8 cellular contexts compared by ENCODE assay signal in genomic region chr2:87495455-87495854, GRCh38.
DNase-seq lines count a peak whose midpoint lies in the region; ATAC-seq, FAIRE-seq and TF ChIP-seq lines count a peak whose summit lies in the region.
"Not testable (repeated sequence)": the region's sequence is repeated elsewhere in the genome, so short reads cannot be mapped to it uniquely, and the experiment has no call there.

No MANE protein-coding gene starts in this region.

- not testable (repeated sequence) for H3K23me2 ChIP-seq in H1 (ENCODE audit: low read depth, low read length)

- TF ChIP-seq CTCF in HL-60 (IDR thresholded peaks at IDR 0.05; ENCODE audit: insufficient read depth, low read length); OCI-LY1 (IDR thresholded peaks at IDR 0.05; ENCODE audit: low read length); H1 (IDR thresholded peaks at IDR 0.05; ENCODE audit: control extremely low read depth in 1 of 3, insufficient read depth in 1 of 3, low read depth in 1 of 3, low read length in 3 of 3); HepG2 (CRISPR knock-in tag; IDR thresholded peaks at IDR 0.05); smooth muscle cell (IDR thresholded peaks at IDR 0.05; ENCODE audit: borderline replicate concordance, insufficient read depth, poor library complexity, severe bottlenecking): not testable (repeated sequence)

- not testable (repeated sequence) for H3K23ac ChIP-seq in H1 (ENCODE audit: insufficient read length)

- CTCF ChIA-PET in activated CD4-positive, alpha-beta memory T cell treated with anti-CD3 and anti-CD28 coated beads for 36 hours (lab: Charles Lee); H1 (lab: Charles Lee; ENCODE audit: partially characterized antibody); HepG2 (lab: Yijun Ruan, JAX; ENCODE audit: low intra/inter-chr PET ratio, low total read pairs): not testable (repeated sequence)

- not testable (repeated sequence) for H3K79me1 ChIP-seq in H1 (ENCODE audit: low read depth, low read length)

- intact Hi-C loops in activated CD4-positive, alpha-beta memory T cell treated with anti-CD3 and anti-CD28 coated beads for 36 hours (cut with micrococcal nuclease); HepG2 (cut with micrococcal nuclease; ENCODE audit: unreplicated experiment): not testable (repeated sequence)

- not testable (repeated sequence) for H3K4ac ChIP-seq in H1 (replicated peaks; ENCODE audit: insufficient read length, low read depth, low read length)

- H3K9me3 ChIP-seq in CD4-positive, CD25-positive, alpha-beta regulatory T cell (ENCODE audit: control insufficient read depth in 2 of 2, low read length in 2 of 2); OCI-LY1 (ENCODE audit: low read length); H1 (ENCODE audit: insufficient read depth in 2 of 2, low read depth in 1 of 2, low read length in 1 of 2); HepG2 (ENCODE audit: low read length); smooth muscle cell (replicated peaks; ENCODE audit: low read depth): not testable (repeated sequence)

- not testable (repeated sequence) for H4K5ac ChIP-seq in H1 (ENCODE audit: insufficient read length, low read depth, low read length)

- TF ChIP-seq RAD21 in H1 (IDR thresholded peaks at IDR 0.05 in 1 of 2, conservative IDR thresholded peaks at IDR 0.05 in 1 of 2; ENCODE audit: low read depth in 2 of 2, low read length in 2 of 2); HepG2 (CRISPR knock-in tag; IDR thresholded peaks at IDR 0.05): not testable (repeated sequence)

- not testable (repeated sequence) for H3K36me3 ChIP-seq in CD4-positive, CD25-positive, alpha-beta regulatory T cell (ENCODE audit: control insufficient read depth, insufficient read depth, low read length); OCI-LY1 (ENCODE audit: insufficient read depth, low read length); H1 (ENCODE audit: control insufficient read depth in 2 of 4, insufficient read depth in 4 of 4, low read length in 3 of 4); HepG2 (replicated peaks in 1 of 2; ENCODE audit: control insufficient read depth in 1 of 2, insufficient read depth in 2 of 2, low read length in 2 of 2); smooth muscle cell (ENCODE audit: low read depth)

- DNase-seq in CD4-positive, CD25-positive, alpha-beta regulatory T cell; HL-60 (ENCODE audit: low read depth in 1 of 2, low spot score in 1 of 2); activated CD4-positive, alpha-beta memory T cell treated with anti-CD3 and anti-CD28 coated beads for 36 hours; HepG2 (ENCODE audit: low spot score); smooth muscle cell (lab: John Stamatoyannopoulos, UW; ENCODE audit: unreplicated experiment): not testable (repeated sequence)
- DNase-seq in H1 (ENCODE audit: low read depth in 1 of 2, low spot score in 2 of 2) = peak in 1 of 2 experiments; percentile 33

- H3K18ac ChIP-seq in H1 (ENCODE audit: extremely low read depth, low read length) = not testable (repeated sequence)

- H3K56ac ChIP-seq in H1 (replicated peaks; ENCODE audit: insufficient read length, low read depth, low read length) = not testable (repeated sequence)

- not testable (repeated sequence) for H3K9me3 Mint-ChIP-seq in CD4-positive, CD25-positive, alpha-beta regulatory T cell; activated CD4-positive, alpha-beta memory T cell treated with anti-CD3 and anti-CD28 coated beads for 36 hours; activated naive CD8-positive, alpha-beta T cell (ENCODE audit: low read depth)

- not testable (repeated sequence) for H3K79me2 ChIP-seq in OCI-LY1 (ENCODE audit: insufficient read depth, low read length); H1 (ENCODE audit: control insufficient read depth in 1 of 2, insufficient read depth in 2 of 2, low read length in 2 of 2); HepG2 (ENCODE audit: insufficient read depth, low read length)
- H3K79me2 ChIP-seq in smooth muscle cell (ENCODE audit: low read depth) = peaks cover 41% of the 10 kb centered on the region

- not testable (repeated sequence) for H3F3A ChIP-seq in OCI-LY1 (ENCODE audit: insufficient read depth, low read length); smooth muscle cell (ENCODE audit: low read depth)

- not testable (repeated sequence) for H2BK15ac ChIP-seq in H1 (ENCODE audit: low read length)

- not testable (repeated sequence) for H3K27me3 Mint-ChIP-seq in CD4-positive, CD25-positive, alpha-beta regulatory T cell; activated CD4-positive, alpha-beta memory T cell treated with anti-CD3 and anti-CD28 coated beads for 36 hours; activated naive CD8-positive, alpha-beta T cell

- POLR2A ChIA-PET in activated CD4-positive, alpha-beta memory T cell treated with anti-CD3 and anti-CD28 coated beads for 36 hours (lab: Charles Lee); H1 (lab: Charles Lee; ENCODE audit: partially characterized antibody); HepG2 (lab: Yijun Ruan, JAX): not testable (repeated sequence)

- not testable (repeated sequence) for H2BK5ac ChIP-seq in H1 (ENCODE audit: low read depth, low read length)

- not testable (repeated sequence) for H3K14ac ChIP-seq in H1 (ENCODE audit: insufficient read length)

- H4K8ac ChIP-seq in H1 (ENCODE audit: extremely low read depth, insufficient read depth, low read length) = not testable (repeated sequence)

- H3K27me3 ChIP-seq in CD4-positive, CD25-positive, alpha-beta regulatory T cell (ENCODE audit: control insufficient read depth, insufficient read depth, low read length); HL-60 (ENCODE audit: insufficient read depth, poor library complexity, severe bottlenecking); OCI-LY1 (ENCODE audit: insufficient read depth, low read length); H1 (replicated peaks in 1 of 4; ENCODE audit: control insufficient read depth in 3 of 4, extremely low read depth in 1 of 4, insufficient read depth in 3 of 4, low read length in 3 of 4); HepG2 (ENCODE audit: control insufficient read depth in 1 of 2, insufficient read depth in 2 of 2, low read length in 2 of 2); smooth muscle cell (ENCODE audit: low read depth): not testable (repeated sequence)

- H3K4me1 Mint-ChIP-seq in CD4-positive, CD25-positive, alpha-beta regulatory T cell = peaks cover 7 to 25% (median 15%) of the 10 kb centered on the region in 4 donors
- peaks cover 27% of the 10 kb centered on the region for H3K4me1 Mint-ChIP-seq in activated CD4-positive, alpha-beta memory T cell treated with anti-CD3 and anti-CD28 coated beads for 36 hours (ENCODE audit: low read depth)
- H3K4me1 Mint-ChIP-seq in activated naive CD8-positive, alpha-beta T cell (ENCODE audit: low read depth) = peaks cover 17% of the 10 kb centered on the region

- not testable (repeated sequence) for TF ChIP-seq POLR2A in H1 (IDR thresholded peaks at IDR 0.05; ENCODE audit: control extremely low read depth in 1 of 2, low read depth in 2 of 2, low read length in 2 of 2); HepG2 (IDR thresholded peaks at IDR 0.05; ENCODE audit: insufficient read depth in 1 of 2, low read depth in 2 of 2, low read length in 2 of 2)

- H4K20me1 ChIP-seq in OCI-LY1 (ENCODE audit: insufficient read depth, low read length); H1 (replicated peaks in 1 of 2; ENCODE audit: control insufficient read depth in 1 of 2, insufficient read depth in 2 of 2, low read length in 2 of 2); HepG2 (ENCODE audit: insufficient read depth, low read length): not testable (repeated sequence)
- H4K20me1 ChIP-seq in smooth muscle cell (ENCODE audit: low read depth) = peaks cover 40% of the 10 kb centered on the region

- peak overlapping the region in 1 of 4 donors; percentile 15 for H3K4me3 Mint-ChIP-seq in CD4-positive, CD25-positive, alpha-beta regulatory T cell
- not testable (repeated sequence) for H3K4me3 Mint-ChIP-seq in activated CD4-positive, alpha-beta memory T cell treated with anti-CD3 and anti-CD28 coated beads for 36 hours; activated naive CD8-positive, alpha-beta T cell

- not testable (repeated sequence) for H3K4me1 ChIP-seq in CD4-positive, CD25-positive, alpha-beta regulatory T cell (ENCODE audit: control insufficient read depth, insufficient read depth, low read length, poor library complexity, severe bottlenecking); H1 (replicated peaks in 1 of 4; ENCODE audit: control insufficient read depth in 3 of 4, insufficient read depth in 4 of 4, low read length in 3 of 4); smooth muscle cell (ENCODE audit: low read depth)
- H3K4me1 ChIP-seq in OCI-LY1 (ENCODE audit: insufficient read depth, low read length, severe bottlenecking) = peaks cover 42% of the 10 kb centered on the region
- peaks cover 11% of the 10 kb centered on the region; the same call in 1 of the 2 replicates for H3K4me1 ChIP-seq in HepG2 (ENCODE audit: insufficient read depth, low read length)

- H3K4me3 ChIP-seq in CD4-positive, CD25-positive, alpha-beta regulatory T cell (ENCODE audit: low read depth, low read length); HL-60 (replicated peaks; ENCODE audit: insufficient read depth, low read length); OCI-LY1 (ENCODE audit: low read depth, low read length, poor library complexity, severe bottlenecking); H1 (ENCODE audit: extremely low read depth in 1 of 4, insufficient read depth in 2 of 4, low read depth in 3 of 4, low read length in 4 of 4); HepG2 (replicated peaks in 1 of 3; ENCODE audit: insufficient read depth in 1 of 3, low read depth in 2 of 3, low read length in 3 of 3); smooth muscle cell: not testable (repeated sequence)

- not testable (repeated sequence) for H4K91ac ChIP-seq in H1 (replicated peaks; ENCODE audit: insufficient read length, low read length)

- H3K9me2 ChIP-seq in OCI-LY1 (ENCODE audit: low read depth, low read length) = not testable (repeated sequence)

- H2AFZ ChIP-seq in OCI-LY1 (ENCODE audit: low read length); H1 (ENCODE audit: low read length); HepG2 (ENCODE audit: low read length); smooth muscle cell (ENCODE audit: low read depth): not testable (repeated sequence)

- in situ Hi-C loops in HepG2 (cut with HindIII; ENCODE audit: extremely low pct_ligation_motif_present, low pct_unique_long_range_greater_than_20kb) = not testable (repeated sequence)

- H2BK12ac ChIP-seq in H1 (ENCODE audit: low read depth, low read length) = not testable (repeated sequence)

- H2BK20ac ChIP-seq in H1 (ENCODE audit: low read length) = not testable (repeated sequence)

- H3K36me3 Mint-ChIP-seq in CD4-positive, CD25-positive, alpha-beta regulatory T cell; activated CD4-positive, alpha-beta memory T cell treated with anti-CD3 and anti-CD28 coated beads for 36 hours; activated naive CD8-positive, alpha-beta T cell: not testable (repeated sequence)

- not testable (repeated sequence) for BruUV-seq in HepG2 (replicated peaks; lab: Mats Ljungman, UMichigan)

- not testable (repeated sequence) for H2AK5ac ChIP-seq in H1 (ENCODE audit: low read depth, low read length)

- H3K27ac Mint-ChIP-seq in CD4-positive, CD25-positive, alpha-beta regulatory T cell = peak overlapping the region; percentile 76 to 97 (median 86)
- H3K27ac Mint-ChIP-seq in activated CD4-positive, alpha-beta memory T cell treated with anti-CD3 and anti-CD28 coated beads for 36 hours = peak overlapping the region; percentile 15
- H3K27ac Mint-ChIP-seq in activated naive CD8-positive, alpha-beta T cell = peak overlapping the region; percentile 86

- TF ChIP-seq EP300 in H1 (IDR thresholded peaks at IDR 0.05; ENCODE audit: borderline replicate concordance in 1 of 2, low read depth in 2 of 2, low read length in 2 of 2); HepG2 (IDR thresholded peaks at IDR 0.05; ENCODE audit: low read depth in 2 of 2, low read length in 2 of 2); HepG2 (CRISPR knock-in tag; IDR thresholded peaks at IDR 0.05; ENCODE audit: borderline replicate concordance): not testable (repeated sequence)

- ATAC-seq in CD4-positive, CD25-positive, alpha-beta regulatory T cell (ENCODE audit: low read depth in 2 of 2); HepG2: not testable (repeated sequence)

- WGBS in H1 (ENCODE audit: extremely low coverage in 1 of 2, insufficient coverage in 1 of 2, insufficient read length in 1 of 2, insufficient replicate concordance in 2 of 2, low coverage in 1 of 2, low lambda C conversion rate in 2 of 2, missing lambda C conversion rate in 1 of 2), 2 experiments = 92% methylated on average over 3 of the region's 5 CpGs; no CpG with 5 or more reads in 1 of the 2 experiments
- WGBS in HepG2 (ENCODE audit: low lambda C conversion rate) = 86% methylated on average over 5 of the region's 5 CpGs
- 90% methylated on average over 5 of the region's 5 CpGs for WGBS in smooth muscle cell (ENCODE audit: low lambda C conversion rate)

- peak overlapping the region; percentile 25 for H3K27ac ChIP-seq in CD4-positive, CD25-positive, alpha-beta regulatory T cell (ENCODE audit: insufficient read depth, low read length, poor library complexity, severe bottlenecking)
- peak overlapping the region; percentile 66 for H3K27ac ChIP-seq in HL-60 (replicated peaks)
- H3K27ac ChIP-seq in OCI-LY1 (ENCODE audit: low read depth, low read length, poor library complexity, severe bottlenecking) = peak overlapping the region; percentile 17
- peak overlapping the region; percentile 52; the same call in 1 of the 2 replicates for H3K27ac ChIP-seq in H1 (ENCODE audit: low read depth, low read length)
- not testable (repeated sequence) for H3K27ac ChIP-seq in HepG2 (ENCODE audit: extremely low read length, insufficient read depth, low read length)
- H3K27ac ChIP-seq in smooth muscle cell (ENCODE audit: low read depth) = peak overlapping the region; percentile 9

- FAIRE-seq in H1 (lab: Jason Lieb, UNC); HepG2 (lab: Jason Lieb, UNC): not testable (repeated sequence)

- H3K9ac ChIP-seq in OCI-LY1 (ENCODE audit: low read length); H1 (replicated peaks in 1 of 4; ENCODE audit: extremely low read depth in 1 of 4, low read depth in 3 of 4, low read length in 3 of 4); HepG2 (ENCODE audit: insufficient read depth, low read depth, low read length); smooth muscle cell (ENCODE audit: low read depth): not testable (repeated sequence)

- not testable (repeated sequence) for H2BK120ac ChIP-seq in H1 (replicated peaks; ENCODE audit: low read depth, low read length)

- H3K4me2 ChIP-seq in OCI-LY1 (ENCODE audit: low read length); H1 (ENCODE audit: insufficient read depth in 1 of 2, low read depth in 2 of 2, low read length in 2 of 2); HepG2 (ENCODE audit: low read depth, low read length); smooth muscle cell: not testable (repeated sequence)

Comparison
In these comparisons a context has a peak if more than half of its experiments do, and no peak if none do; other contexts are left out.
1. H3K27ac Mint-ChIP-seq: peak in every context shown above with its lines; median percentile 86 in CD4-positive, CD25-positive, alpha-beta regulatory T cell; 86 in activated naive CD8-positive, alpha-beta T cell; 15 in activated CD4-positive, alpha-beta memory T cell treated with anti-CD3 and anti-CD28 coated beads for 36 hours.